1 cellular context compared by ENCODE assay signal in genomic region chr5:40784027-40784653, GRCh38.
A peak's percentile ranks its signal among the peaks of the same experiment; 100 is the strongest.
TF ChIP-seq lines count a peak whose summit lies in the region.

No MANE protein-coding gene starts in this region.

TF ChIP-seq in HepG2, 621 proteins besides CTCF, POLR2A, EP300 and RAD21 (continued from another document and continues in another):
- no peak for TF ChIP-seq FOXO4 (CRISPR knock-in tag; conservative IDR thresholded peaks at IDR 0.05)
- no peak for TF ChIP-seq FOXA1 (IDR thresholded peaks at IDR 0.05)
- no peak for TF ChIP-seq FOXA1 (CRISPR knock-in tag; IDR thresholded peaks at IDR 0.05)
- no peak for TF ChIP-seq ZNF737 (CRISPR knock-in tag; IDR thresholded peaks at IDR 0.05; ENCODE audit: borderline replicate concordance)
- peak; percentile 34; the same call in 1 of the 2 replicates for TF ChIP-seq HDAC2 (CRISPR knock-in tag; IDR thresholded peaks at IDR 0.05)
- no peak for TF ChIP-seq YEATS2 (CRISPR knock-in tag; IDR thresholded peaks at IDR 0.05; ENCODE audit: borderline replicate concordance)
- no peak for TF ChIP-seq CHD4 (IDR thresholded peaks at IDR 0.05; ENCODE audit: borderline replicate concordance, low read length)
- TF ChIP-seq ZNF776 (CRISPR knock-in tag; IDR thresholded peaks at IDR 0.05), result no peak
- 0 out of 2 replicates have a peak, but pooled peaks have one; percentile 44 for TF ChIP-seq THAP11 (CRISPR knock-in tag; IDR thresholded peaks at IDR 0.05)
- TF ChIP-seq GLMP (CRISPR knock-in tag; IDR thresholded peaks at IDR 0.05; ENCODE audit: borderline replicate concordance), result no peak
- TF ChIP-seq ZNF674 (CRISPR knock-in tag; IDR thresholded peaks at IDR 0.05; ENCODE audit: low read depth), result no peak
- no peak for TF ChIP-seq BATF2 (CRISPR knock-in tag; IDR thresholded peaks at IDR 0.05)
- no peak for TF ChIP-seq NFRKB (IDR thresholded peaks at IDR 0.05)
- no peak for TF ChIP-seq ZSCAN21 (CRISPR knock-in tag; IDR thresholded peaks at IDR 0.05; ENCODE audit: borderline replicate concordance)
- TF ChIP-seq ZNF670 (CRISPR knock-in tag; IDR thresholded peaks at IDR 0.05; ENCODE audit: borderline replicate concordance), result no peak
- TF ChIP-seq KLF9 (CRISPR knock-in tag; IDR thresholded peaks at IDR 0.05; ENCODE audit: low read depth), result no peak
- TF ChIP-seq SSRP1 (CRISPR knock-in tag; IDR thresholded peaks at IDR 0.05), result no peak
- TF ChIP-seq SNAI1 (CRISPR knock-in tag; IDR thresholded peaks at IDR 0.05; ENCODE audit: borderline replicate concordance), result no peak
- no peak for TF ChIP-seq PHF21A (CRISPR knock-in tag; IDR thresholded peaks at IDR 0.05)
- TF ChIP-seq SNAPC4 (CRISPR knock-in tag; IDR thresholded peaks at IDR 0.05), result no peak
- no peak for TF ChIP-seq RFX5 (IDR thresholded peaks at IDR 0.05; ENCODE audit: low read depth, low read length)
- no peak for TF ChIP-seq KLF11 (CRISPR knock-in tag; IDR thresholded peaks at IDR 0.05)
- TF ChIP-seq ZNF574 (CRISPR knock-in tag; IDR thresholded peaks at IDR 0.05), result no peak
- no peak for TF ChIP-seq BORCS8-MEF2B (CRISPR knock-in tag; IDR thresholded peaks at IDR 0.05)
- 0 out of 2 replicates have a peak, but pooled peaks have one; percentile 31 for TF ChIP-seq ZBTB20 (CRISPR knock-in tag; IDR thresholded peaks at IDR 0.05; ENCODE audit: borderline replicate concordance, low read depth)
- TF ChIP-seq ZMYM4 (CRISPR knock-in tag; IDR thresholded peaks at IDR 0.05), result peak; percentile 59; the same call in 1 of the 2 replicates
- TF ChIP-seq ZNF609 (CRISPR knock-in tag; IDR thresholded peaks at IDR 0.05; ENCODE audit: borderline replicate concordance), result 0 out of 2 replicates have a peak, but pooled peaks have one; percentile 21
- no peak for TF ChIP-seq ZNF44 (CRISPR knock-in tag; IDR thresholded peaks at IDR 0.05)
- no peak for TF ChIP-seq SKIL (CRISPR knock-in tag; IDR thresholded peaks at IDR 0.05; ENCODE audit: borderline replicate concordance)
- TF ChIP-seq ZNF121 (CRISPR knock-in tag; IDR thresholded peaks at IDR 0.05), result no peak
- no peak for TF ChIP-seq ZNF333 (CRISPR knock-in tag; IDR thresholded peaks at IDR 0.05; ENCODE audit: borderline replicate concordance)
- TF ChIP-seq GMEB1 (CRISPR knock-in tag; IDR thresholded peaks at IDR 0.05; ENCODE audit: borderline replicate concordance), result 0 out of 2 replicates have a peak, but pooled peaks have one; percentile 9
- TF ChIP-seq SP4 (CRISPR knock-in tag; IDR thresholded peaks at IDR 0.05), result no peak
- TF ChIP-seq PREB (CRISPR knock-in tag; IDR thresholded peaks at IDR 0.05), result no peak
- TF ChIP-seq RXRA (CRISPR knock-in tag; IDR thresholded peaks at IDR 0.05), result no peak
- TF ChIP-seq HINFP (CRISPR knock-in tag; IDR thresholded peaks at IDR 0.05; ENCODE audit: low read depth), result no peak
- TF ChIP-seq SMARCC2 (IDR thresholded peaks at IDR 0.05), result no peak
